ENCODE assay signal across 1 cellular context in the genomic region with DNA sequence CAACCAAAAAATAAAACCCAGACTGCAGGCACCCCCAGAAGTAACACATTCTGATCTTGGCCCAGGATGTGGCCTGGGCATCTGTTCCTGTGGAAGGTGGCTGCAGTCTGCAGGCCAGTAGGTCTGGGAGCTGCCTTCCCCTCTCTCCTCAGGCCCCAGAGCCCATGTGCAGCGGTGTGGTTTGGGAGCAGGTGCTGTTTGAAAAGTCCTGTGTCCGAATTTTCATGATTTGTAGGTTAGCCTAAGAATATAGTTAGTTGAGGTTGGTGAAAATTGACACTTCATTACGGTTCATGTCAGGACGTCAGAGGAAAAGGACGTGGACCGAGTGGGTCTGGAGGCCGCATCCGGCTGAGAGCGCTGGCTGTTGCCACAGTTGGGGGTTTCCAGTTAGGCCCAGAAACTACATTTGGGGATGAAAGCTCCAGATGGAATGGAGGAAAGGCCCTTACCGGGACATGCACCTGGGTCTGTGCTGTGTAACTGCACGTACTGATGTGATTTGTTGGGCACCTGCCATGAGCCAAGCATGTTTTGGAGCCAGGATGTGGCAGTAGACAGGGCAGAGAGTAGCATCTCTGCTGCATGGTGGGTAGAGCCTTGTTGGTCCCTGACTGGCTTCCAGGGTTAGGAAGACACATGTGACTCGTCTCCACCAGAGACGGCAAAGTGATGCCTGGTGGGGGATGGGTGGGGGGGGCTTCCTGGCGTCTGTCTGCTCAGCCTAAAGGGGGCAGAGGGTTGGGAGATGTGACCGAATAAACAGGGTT.
TF ChIP-seq lines count a peak whose summit lies in the region.

No MANE protein-coding gene starts in this region.

TF ChIP-seq in WTC11, 78 proteins besides CTCF, POLR2A, EP300 and RAD21:
- TF ChIP-seq TP53 (CRISPR knock-in tag; IDR thresholded peaks at IDR 0.05) = no peak
- TF ChIP-seq PRRX2 (CRISPR knock-in tag; IDR thresholded peaks at IDR 0.05) = no peak
- TF ChIP-seq, protein P1, sequence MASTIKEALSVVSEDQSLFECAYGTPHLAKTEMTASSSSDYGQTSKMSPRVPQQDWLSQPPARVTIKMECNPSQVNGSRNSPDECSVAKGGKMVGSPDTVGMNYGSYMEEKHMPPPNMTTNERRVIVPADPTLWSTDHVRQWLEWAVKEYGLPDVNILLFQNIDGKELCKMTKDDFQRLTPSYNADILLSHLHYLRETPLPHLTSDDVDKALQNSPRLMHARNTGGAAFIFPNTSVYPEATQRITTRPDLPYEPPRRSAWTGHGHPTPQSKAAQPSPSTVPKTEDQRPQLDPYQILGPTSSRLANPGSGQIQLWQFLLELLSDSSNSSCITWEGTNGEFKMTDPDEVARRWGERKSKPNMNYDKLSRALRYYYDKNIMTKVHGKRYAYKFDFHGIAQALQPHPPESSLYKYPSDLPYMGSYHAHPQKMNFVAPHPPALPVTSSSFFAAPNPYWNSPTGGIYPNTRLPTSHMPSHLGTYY (CRISPR knock-in tag; IDR thresholded peaks at IDR 0.05) = no peak
- TF ChIP-seq, protein P2, sequence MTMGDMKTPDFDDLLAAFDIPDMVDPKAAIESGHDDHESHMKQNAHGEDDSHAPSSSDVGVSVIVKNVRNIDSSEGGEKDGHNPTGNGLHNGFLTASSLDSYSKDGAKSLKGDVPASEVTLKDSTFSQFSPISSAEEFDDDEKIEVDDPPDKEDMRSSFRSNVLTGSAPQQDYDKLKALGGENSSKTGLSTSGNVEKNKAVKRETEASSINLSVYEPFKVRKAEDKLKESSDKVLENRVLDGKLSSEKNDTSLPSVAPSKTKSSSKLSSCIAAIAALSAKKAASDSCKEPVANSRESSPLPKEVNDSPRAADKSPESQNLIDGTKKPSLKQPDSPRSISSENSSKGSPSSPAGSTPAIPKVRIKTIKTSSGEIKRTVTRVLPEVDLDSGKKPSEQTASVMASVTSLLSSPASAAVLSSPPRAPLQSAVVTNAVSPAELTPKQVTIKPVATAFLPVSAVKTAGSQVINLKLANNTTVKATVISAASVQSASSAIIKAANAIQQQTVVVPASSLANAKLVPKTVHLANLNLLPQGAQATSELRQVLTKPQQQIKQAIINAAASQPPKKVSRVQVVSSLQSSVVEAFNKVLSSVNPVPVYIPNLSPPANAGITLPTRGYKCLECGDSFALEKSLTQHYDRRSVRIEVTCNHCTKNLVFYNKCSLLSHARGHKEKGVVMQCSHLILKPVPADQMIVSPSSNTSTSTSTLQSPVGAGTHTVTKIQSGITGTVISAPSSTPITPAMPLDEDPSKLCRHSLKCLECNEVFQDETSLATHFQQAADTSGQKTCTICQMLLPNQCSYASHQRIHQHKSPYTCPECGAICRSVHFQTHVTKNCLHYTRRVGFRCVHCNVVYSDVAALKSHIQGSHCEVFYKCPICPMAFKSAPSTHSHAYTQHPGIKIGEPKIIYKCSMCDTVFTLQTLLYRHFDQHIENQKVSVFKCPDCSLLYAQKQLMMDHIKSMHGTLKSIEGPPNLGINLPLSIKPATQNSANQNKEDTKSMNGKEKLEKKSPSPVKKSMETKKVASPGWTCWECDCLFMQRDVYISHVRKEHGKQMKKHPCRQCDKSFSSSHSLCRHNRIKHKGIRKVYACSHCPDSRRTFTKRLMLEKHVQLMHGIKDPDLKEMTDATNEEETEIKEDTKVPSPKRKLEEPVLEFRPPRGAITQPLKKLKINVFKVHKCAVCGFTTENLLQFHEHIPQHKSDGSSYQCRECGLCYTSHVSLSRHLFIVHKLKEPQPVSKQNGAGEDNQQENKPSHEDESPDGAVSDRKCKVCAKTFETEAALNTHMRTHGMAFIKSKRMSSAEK (CRISPR knock-in tag; IDR thresholded peaks at IDR 0.05; ENCODE audit: borderline replicate concordance) = no peak
- TF ChIP-seq FOXK1 (CRISPR knock-in tag; IDR thresholded peaks at IDR 0.05) = no peak
- TF ChIP-seq, protein P3, sequence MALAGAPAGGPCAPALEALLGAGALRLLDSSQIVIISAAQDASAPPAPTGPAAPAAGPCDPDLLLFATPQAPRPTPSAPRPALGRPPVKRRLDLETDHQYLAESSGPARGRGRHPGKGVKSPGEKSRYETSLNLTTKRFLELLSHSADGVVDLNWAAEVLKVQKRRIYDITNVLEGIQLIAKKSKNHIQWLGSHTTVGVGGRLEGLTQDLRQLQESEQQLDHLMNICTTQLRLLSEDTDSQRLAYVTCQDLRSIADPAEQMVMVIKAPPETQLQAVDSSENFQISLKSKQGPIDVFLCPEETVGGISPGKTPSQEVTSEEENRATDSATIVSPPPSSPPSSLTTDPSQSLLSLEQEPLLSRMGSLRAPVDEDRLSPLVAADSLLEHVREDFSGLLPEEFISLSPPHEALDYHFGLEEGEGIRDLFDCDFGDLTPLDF (CRISPR knock-in tag; IDR thresholded peaks at IDR 0.05) = no peak
- no peak for TF ChIP-seq NFYB (CRISPR knock-in tag; conservative IDR thresholded peaks at IDR 0.05; ENCODE audit: low read depth)
- TF ChIP-seq, protein P4, sequence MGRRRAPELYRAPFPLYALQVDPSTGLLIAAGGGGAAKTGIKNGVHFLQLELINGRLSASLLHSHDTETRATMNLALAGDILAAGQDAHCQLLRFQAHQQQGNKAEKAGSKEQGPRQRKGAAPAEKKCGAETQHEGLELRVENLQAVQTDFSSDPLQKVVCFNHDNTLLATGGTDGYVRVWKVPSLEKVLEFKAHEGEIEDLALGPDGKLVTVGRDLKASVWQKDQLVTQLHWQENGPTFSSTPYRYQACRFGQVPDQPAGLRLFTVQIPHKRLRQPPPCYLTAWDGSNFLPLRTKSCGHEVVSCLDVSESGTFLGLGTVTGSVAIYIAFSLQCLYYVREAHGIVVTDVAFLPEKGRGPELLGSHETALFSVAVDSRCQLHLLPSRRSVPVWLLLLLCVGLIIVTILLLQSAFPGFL (CRISPR knock-in tag; IDR thresholded peaks at IDR 0.05; ENCODE audit: borderline replicate concordance) = no peak
- TF ChIP-seq, protein P5, sequence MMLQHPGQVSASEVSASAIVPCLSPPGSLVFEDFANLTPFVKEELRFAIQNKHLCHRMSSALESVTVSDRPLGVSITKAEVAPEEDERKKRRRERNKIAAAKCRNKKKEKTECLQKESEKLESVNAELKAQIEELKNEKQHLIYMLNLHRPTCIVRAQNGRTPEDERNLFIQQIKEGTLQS (CRISPR knock-in tag; conservative IDR thresholded peaks at IDR 0.05) = no peak
- no peak for TF ChIP-seq NR1H2 (CRISPR knock-in tag; IDR thresholded peaks at IDR 0.05)
- TF ChIP-seq SMAD3 (CRISPR knock-in tag; IDR thresholded peaks at IDR 0.05; ENCODE audit: borderline replicate concordance) = no peak
- TF ChIP-seq SP1 (CRISPR knock-in tag; conservative IDR thresholded peaks at IDR 0.05) = no peak
- TF ChIP-seq, protein P6, sequence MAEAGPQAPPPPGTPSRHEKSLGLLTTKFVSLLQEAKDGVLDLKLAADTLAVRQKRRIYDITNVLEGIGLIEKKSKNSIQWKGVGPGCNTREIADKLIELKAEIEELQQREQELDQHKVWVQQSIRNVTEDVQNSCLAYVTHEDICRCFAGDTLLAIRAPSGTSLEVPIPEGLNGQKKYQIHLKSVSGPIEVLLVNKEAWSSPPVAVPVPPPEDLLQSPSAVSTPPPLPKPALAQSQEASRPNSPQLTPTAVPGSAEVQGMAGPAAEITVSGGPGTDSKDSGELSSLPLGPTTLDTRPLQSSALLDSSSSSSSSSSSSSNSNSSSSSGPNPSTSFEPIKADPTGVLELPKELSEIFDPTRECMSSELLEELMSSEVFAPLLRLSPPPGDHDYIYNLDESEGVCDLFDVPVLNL (CRISPR knock-in tag; IDR thresholded peaks at IDR 0.05; ENCODE audit: borderline replicate concordance, low read depth) = no peak
- no peak for TF ChIP-seq SOX15 (CRISPR knock-in tag; IDR thresholded peaks at IDR 0.05)
- TF ChIP-seq RELA (CRISPR knock-in tag; IDR thresholded peaks at IDR 0.05; ENCODE audit: borderline replicate concordance) = no peak
- TF ChIP-seq, protein P7, sequence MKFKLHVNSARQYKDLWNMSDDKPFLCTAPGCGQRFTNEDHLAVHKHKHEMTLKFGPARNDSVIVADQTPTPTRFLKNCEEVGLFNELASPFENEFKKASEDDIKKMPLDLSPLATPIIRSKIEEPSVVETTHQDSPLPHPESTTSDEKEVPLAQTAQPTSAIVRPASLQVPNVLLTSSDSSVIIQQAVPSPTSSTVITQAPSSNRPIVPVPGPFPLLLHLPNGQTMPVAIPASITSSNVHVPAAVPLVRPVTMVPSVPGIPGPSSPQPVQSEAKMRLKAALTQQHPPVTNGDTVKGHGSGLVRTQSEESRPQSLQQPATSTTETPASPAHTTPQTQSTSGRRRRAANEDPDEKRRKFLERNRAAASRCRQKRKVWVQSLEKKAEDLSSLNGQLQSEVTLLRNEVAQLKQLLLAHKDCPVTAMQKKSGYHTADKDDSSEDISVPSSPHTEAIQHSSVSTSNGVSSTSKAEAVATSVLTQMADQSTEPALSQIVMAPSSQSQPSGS (CRISPR knock-in tag; IDR thresholded peaks at IDR 0.05; ENCODE audit: borderline replicate concordance, low read depth) = no peak
- TF ChIP-seq ZNF219 (CRISPR knock-in tag; IDR thresholded peaks at IDR 0.05; ENCODE audit: borderline replicate concordance) = no peak
- no peak for TF ChIP-seq ESRRA (CRISPR knock-in tag; IDR thresholded peaks at IDR 0.05; ENCODE audit: borderline replicate concordance)
- TF ChIP-seq, protein P8, sequence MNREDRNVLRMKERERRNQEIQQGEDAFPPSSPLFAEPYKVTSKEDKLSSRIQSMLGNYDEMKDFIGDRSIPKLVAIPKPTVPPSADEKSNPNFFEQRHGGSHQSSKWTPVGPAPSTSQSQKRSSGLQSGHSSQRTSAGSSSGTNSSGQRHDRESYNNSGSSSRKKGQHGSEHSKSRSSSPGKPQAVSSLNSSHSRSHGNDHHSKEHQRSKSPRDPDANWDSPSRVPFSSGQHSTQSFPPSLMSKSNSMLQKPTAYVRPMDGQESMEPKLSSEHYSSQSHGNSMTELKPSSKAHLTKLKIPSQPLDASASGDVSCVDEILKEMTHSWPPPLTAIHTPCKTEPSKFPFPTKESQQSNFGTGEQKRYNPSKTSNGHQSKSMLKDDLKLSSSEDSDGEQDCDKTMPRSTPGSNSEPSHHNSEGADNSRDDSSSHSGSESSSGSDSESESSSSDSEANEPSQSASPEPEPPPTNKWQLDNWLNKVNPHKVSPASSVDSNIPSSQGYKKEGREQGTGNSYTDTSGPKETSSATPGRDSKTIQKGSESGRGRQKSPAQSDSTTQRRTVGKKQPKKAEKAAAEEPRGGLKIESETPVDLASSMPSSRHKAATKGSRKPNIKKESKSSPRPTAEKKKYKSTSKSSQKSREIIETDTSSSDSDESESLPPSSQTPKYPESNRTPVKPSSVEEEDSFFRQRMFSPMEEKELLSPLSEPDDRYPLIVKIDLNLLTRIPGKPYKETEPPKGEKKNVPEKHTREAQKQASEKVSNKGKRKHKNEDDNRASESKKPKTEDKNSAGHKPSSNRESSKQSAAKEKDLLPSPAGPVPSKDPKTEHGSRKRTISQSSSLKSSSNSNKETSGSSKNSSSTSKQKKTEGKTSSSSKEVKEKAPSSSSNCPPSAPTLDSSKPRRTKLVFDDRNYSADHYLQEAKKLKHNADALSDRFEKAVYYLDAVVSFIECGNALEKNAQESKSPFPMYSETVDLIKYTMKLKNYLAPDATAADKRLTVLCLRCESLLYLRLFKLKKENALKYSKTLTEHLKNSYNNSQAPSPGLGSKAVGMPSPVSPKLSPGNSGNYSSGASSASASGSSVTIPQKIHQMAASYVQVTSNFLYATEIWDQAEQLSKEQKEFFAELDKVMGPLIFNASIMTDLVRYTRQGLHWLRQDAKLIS (CRISPR knock-in tag; IDR thresholded peaks at IDR 0.05; ENCODE audit: borderline replicate concordance) = no peak
- TF ChIP-seq, protein P9, sequence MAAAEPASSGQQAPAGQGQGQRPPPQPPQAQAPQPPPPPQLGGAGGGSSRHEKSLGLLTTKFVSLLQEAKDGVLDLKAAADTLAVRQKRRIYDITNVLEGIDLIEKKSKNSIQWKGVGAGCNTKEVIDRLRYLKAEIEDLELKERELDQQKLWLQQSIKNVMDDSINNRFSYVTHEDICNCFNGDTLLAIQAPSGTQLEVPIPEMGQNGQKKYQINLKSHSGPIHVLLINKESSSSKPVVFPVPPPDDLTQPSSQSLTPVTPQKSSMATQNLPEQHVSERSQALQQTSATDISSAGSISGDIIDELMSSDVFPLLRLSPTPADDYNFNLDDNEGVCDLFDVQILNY (CRISPR knock-in tag; IDR thresholded peaks at IDR 0.05) = no peak
